8 cellular contexts compared by ENCODE assay signal in the genomic region with DNA sequence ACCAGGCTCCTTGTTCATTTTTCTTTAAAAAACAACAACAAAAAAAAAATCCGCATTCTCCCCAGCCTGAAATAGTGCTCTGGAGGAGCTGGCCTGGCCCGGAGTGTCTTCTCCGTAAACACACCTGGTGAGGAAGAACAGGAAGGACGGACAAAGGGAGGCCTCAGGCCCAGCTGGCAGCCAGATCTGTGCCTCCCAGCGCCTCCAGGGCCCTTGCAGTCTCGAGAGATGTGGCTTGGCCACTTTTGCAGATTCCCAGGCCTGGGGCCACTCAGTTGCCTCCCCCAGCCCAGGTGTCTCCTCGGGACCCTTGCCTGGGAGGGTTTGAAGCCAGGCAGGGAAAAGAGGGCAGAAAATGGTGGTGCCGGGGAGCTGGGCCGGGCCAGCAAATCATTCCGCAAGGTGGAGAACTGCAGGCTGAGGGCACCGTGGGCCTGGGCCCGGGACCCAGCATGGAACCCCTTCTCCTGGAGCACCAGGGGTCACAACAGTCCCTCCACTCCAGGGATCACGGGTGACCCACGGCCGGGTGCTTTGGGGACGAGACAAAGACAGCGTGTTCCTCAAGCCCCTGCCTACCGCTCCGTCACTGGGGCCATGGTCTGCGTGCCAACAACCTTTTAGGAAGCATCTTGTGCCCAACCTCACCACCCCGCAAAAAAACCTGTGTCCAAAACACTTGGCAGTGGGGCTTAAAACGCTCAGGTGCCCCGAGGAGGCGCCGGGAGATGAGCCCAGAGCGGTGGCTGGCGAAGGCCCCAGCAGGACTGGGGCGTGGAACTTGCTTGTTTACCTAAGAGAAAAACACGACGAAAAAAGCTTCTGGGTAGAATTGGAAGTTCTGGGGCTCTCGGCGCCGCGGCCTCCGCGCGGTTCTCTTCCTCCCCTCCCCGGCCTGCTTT.
DNase-seq lines count a peak whose midpoint lies in the region; ATAC-seq and TF ChIP-seq lines count a peak whose summit lies in the region.

No MANE protein-coding gene starts in this region.

- DNase-seq in DMS53 (lab: John Stamatoyannopoulos, UW) (peak; percentile 87), NCI-H510A (lab: John Stamatoyannopoulos, UW) (peak; percentile 39), cardiac fibroblast (ENCODE audit: low read depth in 2 of 2) (peak; percentile 31 to 48), left colon (peak; percentile 54 to 65), GF-D8 (lab: John Stamatoyannopoulos, UW) (no peak)
- DNase-seq in stimulated activated naive CD8-positive, alpha-beta T cell treated with anti-CD3 and anti-CD28 coated beads, Interleukin-15, Interleukin-2, amounts not matched to agents 100 U/mL and 50 U/mL, for 24 hours, result peak; percentile 21

- peak overlapping the region; percentile 46 to 57 for H3K4me3 ChIP-seq in cardiac fibroblast (replicated peaks in 1 of 2; ENCODE audit: low read depth in 2 of 2, low read length in 2 of 2)

- peak; percentile 70 for ATAC-seq in left colon
- ATAC-seq in stimulated activated naive CD8-positive, alpha-beta T cell treated with anti-CD3 and anti-CD28 coated beads, Interleukin-15, Interleukin-2, amounts not matched to agents 100 U/mL and 50 U/mL, for 24 hours, result no peak
- ATAC-seq in HG03354 (IDR thresholded peaks at IDR 0.05; ENCODE audit: poor library complexity, severe bottlenecking, unreplicated experiment), result no peak
- ATAC-seq in GM18858 (IDR thresholded peaks at IDR 0.05; ENCODE audit: unreplicated experiment), result no peak

- TF ChIP-seq CTCF in cardiac fibroblast (IDR thresholded peaks at IDR 0.05; ENCODE audit: low read depth, low read length), result no peak

- intact Hi-C loops in left colon (cut with DNase I, micrococcal nuclease), result no loop called here
